In genomic region chr17:1413281-1413791, GRCh38 we compare ENCODE assay signal across 10 cellular contexts. TPM values are rescaled to one million over a fixed set of nuclear protein-coding genes. Genes with fewer than 3 reads are reported as not detected.
DNase-seq lines count a peak whose midpoint lies in the region; ATAC-seq and TF ChIP-seq lines count a peak whose summit lies in the region.
"Had no signal": no experiment of that assay in that cellular context is flagged by ENCODE, and none has a peak within 500 bp of the region (broad histone marks: within the 10 kb centered on the region; RNA-seq: fewer than 3 reads in every experiment).

No MANE protein-coding gene starts in this region.

- peaks cover 0 to 11% of the 10 kb centered on the region in 2 donors for H3K4me1 ChIP-seq in ascending aorta
- H3K4me1 ChIP-seq: foreskin keratinocyte had no signal

- no peaks in the 10 kb centered on the region for H3K9me3 ChIP-seq in ascending aorta

- no peak for ATAC-seq in GM19023 (IDR thresholded peaks at IDR 0.05; ENCODE audit: unreplicated experiment)
- ATAC-seq: foreskin keratinocyte had no signal

- intact Hi-C loops in ascending aorta (cut with DNase I): no loop called here

- no peaks in the 10 kb centered on the region for H3K27me3 ChIP-seq in ascending aorta
- H3K27me3 ChIP-seq: foreskin keratinocyte had no signal

- H3K36me3 ChIP-seq in ascending aorta: no peaks in the 10 kb centered on the region

- DNase-seq in AG08395 (ENCODE audit: low spot score): peak; percentile 66
- peak; percentile 22 for DNase-seq in NCI-H1105 (lab: John Stamatoyannopoulos, UW)
- DNase-seq in ascending aorta (ENCODE audit: low spot score in 2 of 2): peak; percentile 35 to 88
- DNase-seq in kidney glomerular epithelial cell (lab: John Stamatoyannopoulos, UW): peak; percentile 92
- no peak for DNase-seq in stimulated activated CD4-positive, alpha-beta T cell treated with anti-CD3 and anti-CD28 coated beads, Interleukin-15, amount 100 ng/mL, for 24 hours
- DNase-seq in activated effector memory CD4-positive, alpha-beta T cell treated with Interleukin-2 at 50 U/mL for 16 hours: no peak
- no peak for DNase-seq in T-helper 2 cell
- DNase-seq: C1 segment of cervical spinal cord had no signal

- H3K4me3 ChIP-seq in ascending aorta: no peak overlapping the region

- no peak for TF ChIP-seq CTCF in ascending aorta (IDR thresholded peaks at IDR 0.05)

- H3K27ac ChIP-seq in ascending aorta: peak overlapping the region; percentile 41 to 44
- H3K27ac ChIP-seq: foreskin keratinocyte had no signal

RNA-seq across cellular contexts. Expression of gene YWHAE, which starts 13.3 kb away (rescaled TPM):
- 261 TPM for total RNA-seq in ascending aorta

RNA-seq across cellular contexts. Expression of gene CRK, which starts 42.7 kb away (rescaled TPM):
- total RNA-seq in ascending aorta: 83.4 TPM

Comparison
In these comparisons a context has a peak if more than half of its experiments do, and no peak if none do; other contexts are left out.
1. DNase-seq: peak in AG08395 (single experiment), NCI-H1105 (single experiment), ascending aorta (2 of 2) and kidney glomerular epithelial cell (single experiment); none in stimulated activated CD4-positive, alpha-beta T cell treated with anti-CD3 and anti-CD28 coated beads, Interleukin-15, amount 100 ng/mL, for 24 hours (single experiment), activated effector memory CD4-positive, alpha-beta T cell treated with Interleukin-2 at 50 U/mL for 16 hours (single experiment) and T-helper 2 cell (0 of 5).